In the genomic region with DNA sequence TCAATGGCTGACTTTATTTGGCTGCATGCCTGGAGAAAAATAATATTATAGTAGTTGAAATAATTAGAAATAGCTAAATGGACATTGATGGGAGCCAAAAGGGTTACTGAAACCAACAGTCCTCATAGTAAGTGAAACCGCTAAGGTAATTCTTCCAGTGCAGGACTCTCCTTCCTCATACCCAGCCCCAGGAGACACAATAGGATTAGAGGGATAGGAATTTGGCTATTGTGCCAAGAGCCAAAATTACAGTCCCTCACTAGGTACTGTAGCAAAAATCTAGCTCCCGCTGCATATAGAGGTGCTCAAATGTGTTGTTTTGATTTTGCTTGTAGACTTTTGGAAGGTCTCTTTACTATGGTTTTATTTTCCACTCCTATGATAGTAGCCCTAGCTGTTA, we compare ENCODE assay signal across 20 cellular contexts.
"Had no signal": no experiment of that assay in that cellular context is flagged by ENCODE, and none has a peak within 500 bp of the region (broad histone marks: within the 10 kb centered on the region; RNA-seq: fewer than 3 reads in every experiment).

No MANE protein-coding gene starts in this region.

- H3K27ac Mint-ChIP-seq: IgD-negative memory B cell, T-cell had no signal

- H3K4me1 Mint-ChIP-seq: T-cell had no signal

- DNase-seq: KBM-7, MV-4-11, NCI-H1048, NCI-H1105, NCI-H1417, NCI-H1436 treated with DMSO at 0.1 percent for 48 hours, NCI-H1694, NCI-H187 treated with DMSO at 0.1 percent for 48 hours, NCI-H2029 treated with DMSO at 0.1 percent for 48 hours, NCI-H2171 treated with DMSO at 0.1 percent for 48 hours, NCI-H2227 treated with DMSO at 0.1 percent for 48 hours, NCI-H510A, NCI-H524 treated with DMSO at 0.1 percent for 48 hours, SHP77, SK-N-SH, SW 1271, T-cell had no signal

- H3K27ac ChIP-seq: HL-60, RWPE1 had no signal

- H3K9me3 Mint-ChIP-seq: T-cell had no signal

- H3K9ac ChIP-seq: SK-N-SH had no signal

- H3K9me3 ChIP-seq: SK-N-SH had no signal

- H3K4me2 ChIP-seq: SK-N-SH had no signal

- H3K36me3 Mint-ChIP-seq: T-cell had no signal

- H3K4me3 Mint-ChIP-seq: IgD-negative memory B cell, T-cell had no signal
